In genomic region chr4:74999714-75000309, GRCh38 we compare ENCODE assay signal across 17 cellular contexts.
A peak's percentile ranks its signal among the peaks of the same experiment; 100 is the strongest.
DNase-seq lines count a peak whose midpoint lies in the region; ATAC-seq and TF ChIP-seq lines count a peak whose summit lies in the region.
"Had no signal": no experiment of that assay in that cellular context is flagged by ENCODE, and none has a peak within 500 bp of the region (broad histone marks: within the 10 kb centered on the region; RNA-seq: fewer than 3 reads in every experiment).

No MANE protein-coding gene starts in this region.

- H3K27me3 ChIP-seq in esophagus muscularis mucosa (no peaks in the 10 kb centered on the region), neural cell (ENCODE audit: insufficient read depth, low read depth, low read length) (no peaks in the 10 kb centered on the region), upper lobe of left lung (no peaks in the 10 kb centered on the region), gastroesophageal sphincter (no peaks in the 10 kb centered on the region)
- H3K27me3 ChIP-seq: BLaER1 had no signal

- H3K9me2 ChIP-seq in neural cell (ENCODE audit: insufficient read depth, low read length) = no peaks in the 10 kb centered on the region

- no peaks in the 10 kb centered on the region for H3K36me3 ChIP-seq in esophagus muscularis mucosa
- H3K36me3 ChIP-seq in neural cell (ENCODE audit: insufficient read depth, low read length) = no peaks in the 10 kb centered on the region
- no peaks in the 10 kb centered on the region for H3K36me3 ChIP-seq in upper lobe of left lung
- H3K36me3 ChIP-seq in gastroesophageal sphincter = no peaks in the 10 kb centered on the region
- H3K36me3 ChIP-seq: BLaER1 had no signal

- H2AFZ ChIP-seq in neural cell (ENCODE audit: low read depth, low read length) = no peak overlapping the region

- DNase-seq in GM12865 (ENCODE audit: low read depth) (peak; percentile 12), NCI-H1694 (lab: John Stamatoyannopoulos, UW) (peak; percentile 8), esophagus muscularis mucosa (ENCODE audit: extremely low spot score) (peak; percentile 80), upper lobe of left lung (no peak)
- DNase-seq: CD4-positive, alpha-beta T cell; H7; Kasumi-1; NCI-H187; NCI-H2107; NCI-H345; NCI-H774; OCI-M1; SHP77 had no signal

- H3K9ac ChIP-seq in neural cell (ENCODE audit: low read length) = no peak overlapping the region
- H3K9ac ChIP-seq: BLaER1 had no signal

- no peak overlapping the region for H3K4me2 ChIP-seq in neural cell (ENCODE audit: low read length)
- H3K4me2 ChIP-seq: BLaER1 had no signal

- no peak for ATAC-seq in GM18858 (IDR thresholded peaks at IDR 0.05; ENCODE audit: unreplicated experiment)
- no peak for ATAC-seq in upper lobe of left lung (ENCODE audit: low FRiP score in 2 of 2)
- ATAC-seq in gastroesophageal sphincter = no peak

- TF ChIP-seq POLR2A in esophagus muscularis mucosa (IDR thresholded peaks at IDR 0.05; ENCODE audit: low read depth) (no peak), upper lobe of left lung (IDR thresholded peaks at IDR 0.05) (no peak), gastroesophageal sphincter (IDR thresholded peaks at IDR 0.05) (no peak)

- H3K4me1 ChIP-seq in esophagus muscularis mucosa (no peaks in the 10 kb centered on the region), upper lobe of left lung (no peaks in the 10 kb centered on the region), gastroesophageal sphincter (peaks cover 0 to 8% (median 0%) of the 10 kb centered on the region in 3 donors)
- H3K4me1 ChIP-seq: BLaER1 had no signal

- no peak for TF ChIP-seq CTCF in GM12865 (IDR thresholded peaks at IDR 0.05; ENCODE audit: insufficient read depth, low read depth, low read length, missing control alignments)
- no peak for TF ChIP-seq CTCF in esophagus muscularis mucosa (IDR thresholded peaks at IDR 0.05)
- no peak for TF ChIP-seq CTCF in neural cell (IDR thresholded peaks at IDR 0.05; ENCODE audit: poor library complexity, severe bottlenecking)
- no peak for TF ChIP-seq CTCF in upper lobe of left lung (IDR thresholded peaks at IDR 0.05)
- TF ChIP-seq CTCF in gastroesophageal sphincter (IDR thresholded peaks at IDR 0.05) = no peak

- 81% methylated on average over 6 of the region's 6 CpGs for WGBS in esophagus muscularis mucosa
- WGBS in upper lobe of left lung, 2 donors = 85 to 87% methylated on average over 6 of the region's 6 CpGs
- 46 to 82% methylated on average over 4 to 6 of the region's 6 CpGs for WGBS in gastroesophageal sphincter (ENCODE audit: low coverage in 1 of 2), 2 donors

- H3K27ac ChIP-seq in esophagus muscularis mucosa (replicated peaks in 1 of 4) = no peak overlapping the region
- no peak overlapping the region for H3K27ac ChIP-seq in neural cell (ENCODE audit: low read length)
- H3K27ac ChIP-seq in upper lobe of left lung = no peak overlapping the region
- no peak overlapping the region for H3K27ac ChIP-seq in gastroesophageal sphincter
- H3K27ac ChIP-seq: BLaER1 had no signal

- no peak for TF ChIP-seq RAD21 in neural cell (conservative IDR thresholded peaks at IDR 0.05)

- no peaks in the 10 kb centered on the region for H4K20me1 ChIP-seq in neural cell (ENCODE audit: insufficient read depth)
- H4K20me1 ChIP-seq: BLaER1 had no signal

- H3F3A ChIP-seq in neural cell (ENCODE audit: insufficient read depth, low read length, poor library complexity, severe bottlenecking) = no peaks in the 10 kb centered on the region

- no peaks in the 10 kb centered on the region for H3K79me2 ChIP-seq in neural cell (replicated peaks; ENCODE audit: insufficient read depth, low read length)

- H3K9me3 ChIP-seq in esophagus muscularis mucosa = no peaks in the 10 kb centered on the region
- H3K9me3 ChIP-seq in neural cell (ENCODE audit: low read length) = no peaks in the 10 kb centered on the region
- no peaks in the 10 kb centered on the region for H3K9me3 ChIP-seq in upper lobe of left lung
- H3K9me3 ChIP-seq in gastroesophageal sphincter = no peaks in the 10 kb centered on the region
- H3K9me3 ChIP-seq: BLaER1 had no signal

- no peak overlapping the region for H3K4me3 ChIP-seq in GM12865 (ENCODE audit: low read depth, low read length)
- H3K4me3 ChIP-seq in esophagus muscularis mucosa = no peak overlapping the region
- H3K4me3 ChIP-seq in neural cell (ENCODE audit: low read length) = no peak overlapping the region
- no peak overlapping the region for H3K4me3 ChIP-seq in upper lobe of left lung
- H3K4me3 ChIP-seq in gastroesophageal sphincter = no peak overlapping the region
- H3K4me3 ChIP-seq: BLaER1 had no signal

- no peak for TF ChIP-seq EP300 in esophagus muscularis mucosa (IDR thresholded peaks at IDR 0.05)
- no peak for TF ChIP-seq EP300 in neural cell (conservative IDR thresholded peaks at IDR 0.05; ENCODE audit: poor library complexity, severe bottlenecking)
- no peak for TF ChIP-seq EP300 in upper lobe of left lung (IDR thresholded peaks at IDR 0.05)
- no peak for TF ChIP-seq EP300 in gastroesophageal sphincter (IDR thresholded peaks at IDR 0.05)

- intact Hi-C loops in esophagus muscularis mucosa (cut with DNase I) = no loop called here

TF ChIP-seq in neural cell, 6 proteins besides CTCF, POLR2A, EP300 and RAD21:
- no peak for TF ChIP-seq SMC3 (conservative IDR thresholded peaks at IDR 0.05; ENCODE audit: poor library complexity)
- TF ChIP-seq EZH2 (IDR thresholded peaks at IDR 0.05; ENCODE audit: borderline replicate concordance, insufficient read depth, low read length, poor library complexity, severe bottlenecking) = no peak
- TF ChIP-seq TAF1 (IDR thresholded peaks at IDR 0.05; ENCODE audit: low read depth) = no peak
- TF ChIP-seq REST (IDR thresholded peaks at IDR 0.05; ENCODE audit: borderline replicate concordance) = peak; percentile 39
- no peak for TF ChIP-seq MXI1 (conservative IDR thresholded peaks at IDR 0.05; ENCODE audit: poor library complexity, severe bottlenecking)
- TF ChIP-seq POLR2AphosphoS5 (IDR thresholded peaks at IDR 0.05) = no peak

Comparison
In these comparisons a context has a peak if more than half of its experiments do, and no peak if none do; other contexts are left out.
1. DNase-seq: peak in GM12865 (single experiment), NCI-H1694 (single experiment) and esophagus muscularis mucosa (single experiment); none in upper lobe of left lung (0 of 2).